In the genomic region with DNA sequence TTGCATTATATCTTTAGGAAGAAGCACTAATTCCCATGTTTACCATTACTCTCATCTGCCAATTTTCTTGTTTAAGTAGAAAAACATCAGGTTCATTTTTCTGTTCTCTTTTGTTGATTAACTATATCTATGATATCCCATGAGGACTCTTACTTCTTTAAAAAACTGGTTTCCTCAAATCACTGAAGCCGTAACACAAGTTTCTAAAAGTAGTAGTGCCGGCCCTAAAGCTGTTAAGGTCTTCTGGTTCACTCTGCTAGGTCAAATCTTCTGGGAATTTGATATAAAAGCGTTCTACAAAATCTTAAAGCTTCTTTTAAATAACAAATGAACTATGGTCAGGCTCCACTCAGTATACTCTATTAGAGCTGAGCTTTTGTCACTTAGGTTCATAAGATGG, we compare ENCODE assay signal across 19 cellular contexts. TPM values are rescaled to one million over a fixed set of nuclear protein-coding genes. Genes with fewer than 3 reads are reported as not detected.
DNase-seq lines count a peak whose midpoint lies in the region; ATAC-seq, FAIRE-seq and TF ChIP-seq lines count a peak whose summit lies in the region.
"Had no signal": no experiment of that assay in that cellular context is flagged by ENCODE, and none has a peak within 500 bp of the region (broad histone marks: within the 10 kb centered on the region; RNA-seq: fewer than 3 reads in every experiment).

No MANE protein-coding gene starts in this region.

- no peak for FAIRE-seq in RCC 7860 (lab: Jason Lieb, UNC)
- FAIRE-seq: GM12892 had no signal

- H3K36me3 ChIP-seq in BLaER1 (peaks cover 10% of the 10 kb centered on the region), OCI-LY3 (replicated peaks; ENCODE audit: low read depth, low read length) (no peaks in the 10 kb centered on the region)

- intact Hi-C loops in left ventricle myocardium superior (cut with micrococcal nuclease) = no loop called here

- H3K9me3 Mint-ChIP-seq in stimulated activated memory B cell treated with anti-CD40 and anti-IgM and Interleukin-4, amounts not matched to agents 10 μg/mL and 1 μg/mL and 100 μg/mL, for 72 hours = no peaks in the 10 kb centered on the region
- no peaks in the 10 kb centered on the region for H3K9me3 Mint-ChIP-seq in effector memory CD8-positive, alpha-beta T cell

- H2AFZ ChIP-seq in OCI-LY3 (ENCODE audit: low read depth, low read length) = peak overlapping the region; percentile 6; the same call in 1 of the 2 replicates

- H3K9me3 ChIP-seq in BLaER1 (no peaks in the 10 kb centered on the region), OCI-LY3 (ENCODE audit: insufficient read depth, low read length) (no peaks in the 10 kb centered on the region)

- H3K4me3 Mint-ChIP-seq in stimulated activated memory B cell treated with anti-CD40 and anti-IgM and Interleukin-4, amounts not matched to agents 10 μg/mL and 1 μg/mL and 100 μg/mL, for 72 hours = peak overlapping the region; percentile 32
- H3K4me3 Mint-ChIP-seq in effector memory CD8-positive, alpha-beta T cell = no peak overlapping the region

- no peak for TF ChIP-seq CTCF in OCI-LY3 (IDR thresholded peaks at IDR 0.05; ENCODE audit: low read depth, low read length)

- H3K9ac ChIP-seq in BLaER1 (peak overlapping the region; percentile 42), OCI-LY3 (ENCODE audit: low read length) (no peak overlapping the region)

- ATAC-seq in left ventricle myocardium superior = peak; percentile 54
- ATAC-seq in stimulated activated memory B cell treated with anti-CD40 and anti-IgM and Interleukin-4, amounts not matched to agents 10 μg/mL and 1 μg/mL and 100 μg/mL, for 72 hours = no peak
- ATAC-seq in GM18909 (IDR thresholded peaks at IDR 0.05; ENCODE audit: poor library complexity, unreplicated experiment) = no peak
- ATAC-seq in effector memory CD8-positive, alpha-beta T cell (replicated peaks) = no peak
- ATAC-seq: Panc1 had no signal

- H3K4me3 ChIP-seq in BLaER1 (peak overlapping the region; percentile 44), OCI-LY3 (ENCODE audit: low read length) (no peak overlapping the region)

- H4K20me1 ChIP-seq in BLaER1 (no peaks in the 10 kb centered on the region), OCI-LY3 (ENCODE audit: insufficient read depth, low read length) (no peaks in the 10 kb centered on the region)

- peaks cover 82% of the 10 kb centered on the region for H3K4me1 ChIP-seq in BLaER1
- peaks cover 9% of the 10 kb centered on the region for H3K4me1 ChIP-seq in OCI-LY3 (ENCODE audit: low read length)

- H3K36me3 Mint-ChIP-seq in stimulated activated memory B cell treated with anti-CD40 and anti-IgM and Interleukin-4, amounts not matched to agents 10 μg/mL and 1 μg/mL and 100 μg/mL, for 72 hours = peaks cover 8% of the 10 kb centered on the region
- no peaks in the 10 kb centered on the region for H3K36me3 Mint-ChIP-seq in effector memory CD8-positive, alpha-beta T cell (ENCODE audit: insufficient read depth)

- H3K79me2 ChIP-seq in OCI-LY3 (ENCODE audit: low read length) = no peaks in the 10 kb centered on the region

- no peaks in the 10 kb centered on the region for H3K27me3 ChIP-seq in BLaER1
- no peaks in the 10 kb centered on the region for H3K27me3 ChIP-seq in OCI-LY3 (ENCODE audit: low read depth, low read length)

- H3K4me1 Mint-ChIP-seq in stimulated activated memory B cell treated with anti-CD40 and anti-IgM and Interleukin-4, amounts not matched to agents 10 μg/mL and 1 μg/mL and 100 μg/mL, for 72 hours = peaks cover 12% of the 10 kb centered on the region
- H3K4me1 Mint-ChIP-seq in effector memory CD8-positive, alpha-beta T cell (ENCODE audit: low read depth in 2 of 2) = peaks cover 3 to 7% of the 10 kb centered on the region in 2 donors

- H3K4me2 ChIP-seq in BLaER1 (peak overlapping the region; percentile 85), OCI-LY3 (ENCODE audit: low read length) (peak overlapping the region; percentile 54)

- H3K27ac ChIP-seq in BLaER1 (peak overlapping the region; percentile 82), OCI-LY3 (ENCODE audit: low read length) (no peak overlapping the region)

- H3K27me3 Mint-ChIP-seq in stimulated activated memory B cell treated with anti-CD40 and anti-IgM and Interleukin-4, amounts not matched to agents 10 μg/mL and 1 μg/mL and 100 μg/mL, for 72 hours = no peaks in the 10 kb centered on the region
- no peaks in the 10 kb centered on the region for H3K27me3 Mint-ChIP-seq in effector memory CD8-positive, alpha-beta T cell

- peak overlapping the region; percentile 3 for H3K27ac Mint-ChIP-seq in stimulated activated memory B cell treated with anti-CD40 and anti-IgM and Interleukin-4, amounts not matched to agents 10 μg/mL and 1 μg/mL and 100 μg/mL, for 72 hours
- H3K27ac Mint-ChIP-seq in effector memory CD8-positive, alpha-beta T cell = no peak overlapping the region

- DNase-seq in left ventricle myocardium superior = no peak
- DNase-seq in effector memory CD8-positive, alpha-beta T cell = no peak
- no peak for DNase-seq in RCC 7860 (ENCODE audit: low spot score)
- DNase-seq: COR-L47, GF-D8, GOT3, KG1, NCI-H1092, NCI-H524, SHP77 treated with DMSO at 0.1 percent for 48 hours had no signal

RNA-seq across cellular contexts. Expression of a gene that starts 20.3 kb away (rescaled TPM):
- not detected for total RNA-seq in left ventricle myocardium superior
- total RNA-seq: A673, Daoy, MCF 10A had no signal
